In genomic region chr2:3303583-3304406, GRCh38 we compare ENCODE assay signal across 8 cellular contexts.
DNase-seq lines count a peak whose midpoint lies in the region; ATAC-seq, FAIRE-seq and TF ChIP-seq lines count a peak whose summit lies in the region.

No MANE protein-coding gene starts in this region.

- peak; percentile 90 for DNase-seq in Ammon's horn (ENCODE audit: low spot score)
- DNase-seq in GM19239 (ENCODE audit: insufficient read length, low spot score) = peak; percentile 84
- DNase-seq in NCI-H446 (lab: John Stamatoyannopoulos, UW) = peak; percentile 81 to 87
- DNase-seq in activated CD4-positive, alpha-beta T cell treated with anti-CD3 and anti-CD28 coated beads, Interleukin-2, amount 50 U/mL, for 1 hour = peak; percentile 75
- peak; percentile 66 to 76 for DNase-seq in stimulated activated CD4-positive, alpha-beta T cell treated with anti-CD3 and anti-CD28 coated beads, Interleukin-4, amount 100 ng/mL, for 4 hours

- peaks cover 30% of the 10 kb centered on the region for H3K36me3 Mint-ChIP-seq in dendritic cell treated with granulocyte-macrophage colony-stimulating factor and Interleukin-4, amounts not matched to agents 40 ng/mL and 50 ng/mL, for 4 days (ENCODE audit: low read depth)

- no peak overlapping the region for H3K4me3 Mint-ChIP-seq in dendritic cell treated with granulocyte-macrophage colony-stimulating factor and Interleukin-4, amounts not matched to agents 40 ng/mL and 50 ng/mL, for 4 days

- no peaks in the 10 kb centered on the region for H3K9me3 ChIP-seq in liver (ENCODE audit: control insufficient read depth in 4 of 4, low read length in 3 of 4)

- H3K27ac ChIP-seq in liver (ENCODE audit: low read depth in 1 of 2, low read length in 2 of 2) = peak overlapping the region; percentile 68 to 83

- H3K27me3 Mint-ChIP-seq in dendritic cell treated with granulocyte-macrophage colony-stimulating factor and Interleukin-4, amounts not matched to agents 40 ng/mL and 50 ng/mL, for 4 days = no peaks in the 10 kb centered on the region

- peak; percentile 93 for ATAC-seq in HG03378 (IDR thresholded peaks at IDR 0.05; ENCODE audit: unreplicated experiment)

- peak; percentile 98 for TF ChIP-seq RAD21 in liver (IDR thresholded peaks at IDR 0.05)

- H3K9me3 Mint-ChIP-seq in dendritic cell treated with granulocyte-macrophage colony-stimulating factor and Interleukin-4, amounts not matched to agents 40 ng/mL and 50 ng/mL, for 4 days = no peaks in the 10 kb centered on the region

- H3K27ac Mint-ChIP-seq in dendritic cell treated with granulocyte-macrophage colony-stimulating factor and Interleukin-4, amounts not matched to agents 40 ng/mL and 50 ng/mL, for 4 days = peak overlapping the region; percentile 25

- peak overlapping the region in 2 of 3 donors; percentile 48 to 55 for H3K4me3 ChIP-seq in liver (ENCODE audit: low read depth in 1 of 3, low read length in 3 of 3)

- peaks cover 5% of the 10 kb centered on the region for H3K4me1 Mint-ChIP-seq in dendritic cell treated with granulocyte-macrophage colony-stimulating factor and Interleukin-4, amounts not matched to agents 40 ng/mL and 50 ng/mL, for 4 days (ENCODE audit: low read depth)

- 39% methylated on average over 34 of the region's 34 CpGs for WGBS in liver

- peak overlapping the region; percentile 30 to 37 for H3K9ac ChIP-seq in liver (ENCODE audit: low read depth in 1 of 2, low read length in 2 of 2)

- H3K27me3 ChIP-seq in liver (ENCODE audit: control insufficient read depth in 4 of 4, insufficient read depth in 4 of 4, low read length in 3 of 4) = no peaks in the 10 kb centered on the region

- TF ChIP-seq CTCF in liver (IDR thresholded peaks at IDR 0.05; ENCODE audit: low read depth, low read length, missing input control) = peak; percentile 94

- intact Hi-C loops in dendritic cell treated with granulocyte-macrophage colony-stimulating factor and Interleukin-4, amounts not matched to agents 40 ng/mL and 50 ng/mL, for 4 days (cut with micrococcal nuclease) = no loop called here

- H3K36me3 ChIP-seq in liver (ENCODE audit: control insufficient read depth in 4 of 4, insufficient read depth in 3 of 4, low read depth in 1 of 4, low read length in 3 of 4) = no peaks in the 10 kb centered on the region

- peak; percentile 58 for FAIRE-seq in GM19239 (lab: Jason Lieb, UNC)

- peaks cover 7 to 17% (median 12%) of the 10 kb centered on the region in 4 donors for H3K4me1 ChIP-seq in liver (ENCODE audit: control insufficient read depth in 4 of 4, insufficient read depth in 4 of 4, low read length in 3 of 4)

TF ChIP-seq in liver, 16 proteins besides CTCF, POLR2A, EP300 and RAD21:
- TF ChIP-seq JUND (IDR thresholded peaks at IDR 0.05) (no peak), HNF4A (conservative IDR thresholded peaks at IDR 0.05) (peak in 1 of 2 donors; percentile 38), SP1 (IDR thresholded peaks at IDR 0.05) (no peak), NR2F2 (IDR thresholded peaks at IDR 0.05) (peak; percentile 46), YY1 (IDR thresholded peaks at IDR 0.05) (peak; percentile 60), RXRA (IDR thresholded peaks at IDR 0.05) (peak in 1 of 2 donors; percentile 53)
- TF ChIP-seq, protein P1, sequence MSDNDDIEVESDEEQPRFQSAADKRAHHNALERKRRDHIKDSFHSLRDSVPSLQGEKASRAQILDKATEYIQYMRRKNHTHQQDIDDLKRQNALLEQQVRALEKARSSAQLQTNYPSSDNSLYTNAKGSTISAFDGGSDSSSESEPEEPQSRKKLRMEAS (IDR thresholded peaks at IDR 0.05) = peak; percentile 52

Comparison
In these comparisons a context has a peak if more than half of its experiments do, and no peak if none do; other contexts are left out.
1. Peak in every context shown above with its lines: DNase-seq, ATAC-seq, H3K4me3 ChIP-seq and H3K27ac ChIP-seq.